In the genomic region with DNA sequence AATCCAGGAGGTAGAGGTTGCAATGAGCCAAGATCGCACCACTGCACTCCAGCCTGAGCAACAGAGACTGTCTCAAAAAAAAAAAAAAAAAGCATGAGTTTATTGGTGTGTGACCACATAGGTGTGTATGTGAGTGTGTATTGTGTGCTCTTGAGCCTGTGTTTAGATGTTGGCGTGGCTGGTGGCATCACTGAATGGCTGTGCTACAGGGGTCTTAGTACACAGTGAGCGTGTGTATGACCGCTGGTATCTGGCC, we compare ENCODE assay signal across 9 cellular contexts. TPM values are rescaled to one million over a fixed set of nuclear protein-coding genes. Genes with fewer than 3 reads are reported as not detected.
DNase-seq lines count a peak whose midpoint lies in the region; ATAC-seq and TF ChIP-seq lines count a peak whose summit lies in the region.
"Had no signal": no experiment of that assay in that cellular context is flagged by ENCODE, and none has a peak within 500 bp of the region (broad histone marks: within the 10 kb centered on the region; RNA-seq: fewer than 3 reads in every experiment).

No MANE protein-coding gene starts in this region.

- ATAC-seq in naive thymus-derived CD4-positive, alpha-beta T cell: no peak
- no peak for ATAC-seq in HG02938 (IDR thresholded peaks at IDR 0.05; ENCODE audit: unreplicated experiment)
- ATAC-seq in GM19328 (IDR thresholded peaks at IDR 0.05; ENCODE audit: unreplicated experiment): no peak

- peak overlapping the region; percentile 95 to 98 (median 96) for H3K27ac Mint-ChIP-seq in IgD-negative memory B cell
- peak overlapping the region; percentile 54 to 91 (median 78) for H3K27ac Mint-ChIP-seq in naive thymus-derived CD4-positive, alpha-beta T cell

- H3K4me1 Mint-ChIP-seq in IgD-negative memory B cell: peaks cover 25 to 34% (median 30%) of the 10 kb centered on the region in 3 donors
- peaks cover 19 to 62% (median 51%) of the 10 kb centered on the region in 7 donors for H3K4me1 Mint-ChIP-seq in naive thymus-derived CD4-positive, alpha-beta T cell

- POLR2A ChIA-PET in naive thymus-derived CD4-positive, alpha-beta T cell (lab: Charles Lee): interaction anchor here (0.9 to 1.1 kb wide), 2 partner anchors 16 to 25 kb away, joined by 3 to 4 read pairs; no protein-coding TSS in a partner anchor

- peaks cover 0 to 2% (median 0%) of the 10 kb centered on the region in 3 donors for H3K9me3 Mint-ChIP-seq in IgD-negative memory B cell
- no peaks in the 10 kb centered on the region for H3K9me3 Mint-ChIP-seq in naive thymus-derived CD4-positive, alpha-beta T cell

- no peaks in the 10 kb centered on the region for H3K27me3 ChIP-seq in naive thymus-derived CD4-positive, alpha-beta T cell (ENCODE audit: control insufficient read depth in 2 of 2, insufficient read depth in 2 of 2, low read length in 2 of 2)

- CTCF ChIA-PET in naive thymus-derived CD4-positive, alpha-beta T cell (lab: Charles Lee): interaction anchor here (1.0 to 2.1 kb wide), 4 partner anchors 19 to 491 kb away, joined by 3 to 6 read pairs (median 4); no protein-coding TSS in a partner anchor

- H3K27me3 Mint-ChIP-seq in IgD-negative memory B cell: no peaks in the 10 kb centered on the region
- H3K27me3 Mint-ChIP-seq in naive thymus-derived CD4-positive, alpha-beta T cell: no peaks in the 10 kb centered on the region

- H3K4me3 Mint-ChIP-seq in IgD-negative memory B cell: peak overlapping the region; percentile 93 to 99 (median 96)
- H3K4me3 Mint-ChIP-seq in naive thymus-derived CD4-positive, alpha-beta T cell: peak overlapping the region; percentile 45 to 91 (median 87)

- H3K9me3 ChIP-seq in naive thymus-derived CD4-positive, alpha-beta T cell (ENCODE audit: control insufficient read depth in 2 of 3, low read length in 3 of 3): no peaks in the 10 kb centered on the region

- peaks cover 0 to 8% (median 5%) of the 10 kb centered on the region in 3 experiments for H3K36me3 ChIP-seq in naive thymus-derived CD4-positive, alpha-beta T cell (ENCODE audit: control insufficient read depth in 2 of 3, insufficient read depth in 3 of 3, low read length in 3 of 3)

- DNase-seq in AG10803 (ENCODE audit: low read depth): no peak
- DNase-seq in choroid plexus epithelial cell (ENCODE audit: low read depth): no peak
- DNase-seq in naive thymus-derived CD4-positive, alpha-beta T cell: no peak
- DNase-seq in iPS-NIHi7 (ENCODE audit: extremely low spot score): no peak
- no peak for DNase-seq in NCI-H510A treated with DMSO at 0.1 percent for 48 hours (lab: John Stamatoyannopoulos, UW)
- DNase-seq: NCI-H510A had no signal

- peak overlapping the region; percentile 62 for H3K27ac ChIP-seq in naive thymus-derived CD4-positive, alpha-beta T cell (ENCODE audit: low read depth, low read length)

- H3K4me3 ChIP-seq in AG10803 (ENCODE audit: low read length): peak overlapping the region; percentile 78
- peak overlapping the region; percentile 86 for H3K4me3 ChIP-seq in choroid plexus epithelial cell (ENCODE audit: low read depth, low read length)
- H3K4me3 ChIP-seq in naive thymus-derived CD4-positive, alpha-beta T cell (ENCODE audit: low read length): peak overlapping the region; percentile 77

- intact Hi-C loops in naive thymus-derived CD4-positive, alpha-beta T cell (cut with micrococcal nuclease): loop anchor here (1.0 to 10.0 kb wide), 10 partner anchors 29 to 489 kb away; a partner anchor contains a TSS

- peaks cover 18 to 35% of the 10 kb centered on the region in 2 donors for H3K4me1 ChIP-seq in naive thymus-derived CD4-positive, alpha-beta T cell (ENCODE audit: control insufficient read depth in 2 of 2, insufficient read depth in 2 of 2, low read length in 2 of 2)

- TF ChIP-seq CTCF in AG10803 (conservative IDR thresholded peaks at IDR 0.05; ENCODE audit: low read length): no peak
- no peak for TF ChIP-seq CTCF in choroid plexus epithelial cell (conservative IDR thresholded peaks at IDR 0.05; ENCODE audit: low read depth, low read length)

- H3K36me3 Mint-ChIP-seq in IgD-negative memory B cell: peaks cover 2% of the 10 kb centered on the region
- peaks cover 0 to 41% (median 3%) of the 10 kb centered on the region in 5 donors for H3K36me3 Mint-ChIP-seq in naive thymus-derived CD4-positive, alpha-beta T cell

RNA-seq across cellular contexts. Expression of a gene that starts 2.5 kb away (rescaled TPM):
- 38.2 TPM for polyA plus RNA-seq in IgD-negative memory B cell
- 100 to 1,000 TPM in 1 of 5 experiments, 10 to 100 TPM in 1, 1 to 10 TPM in 3; 3.5 to 120 (median 5.3) TPM for total RNA-seq in naive thymus-derived CD4-positive, alpha-beta T cell
- polyA plus RNA-seq in naive thymus-derived CD4-positive, alpha-beta T cell: 1 to 10 TPM; 1.1 to 5.6 TPM

RNA-seq across cellular contexts. Expression of a gene that starts 39.7 kb away (rescaled TPM):
- polyA plus RNA-seq in IgD-negative memory B cell: 33.3 TPM
- total RNA-seq in naive thymus-derived CD4-positive, alpha-beta T cell: 100 to 1,000 TPM in 2 of 5 experiments, 10 to 100 TPM in 3; 81.3 to 120 (median 90.4) TPM
- 10 to 100 TPM; 16.2 to 30.9 TPM for polyA plus RNA-seq in naive thymus-derived CD4-positive, alpha-beta T cell

RNA-seq across cellular contexts. Expression of a gene that starts 40.1 kb away (rescaled TPM):
- polyA plus RNA-seq in IgD-negative memory B cell: 5.9 TPM
- 10 to 100 TPM; 17.5 to 29.8 (median 21.2) TPM for total RNA-seq in naive thymus-derived CD4-positive, alpha-beta T cell
- 1 to 10 TPM; 1.8 to 6.8 TPM for polyA plus RNA-seq in naive thymus-derived CD4-positive, alpha-beta T cell
